8 cellular contexts compared by ENCODE assay signal in the genomic region with DNA sequence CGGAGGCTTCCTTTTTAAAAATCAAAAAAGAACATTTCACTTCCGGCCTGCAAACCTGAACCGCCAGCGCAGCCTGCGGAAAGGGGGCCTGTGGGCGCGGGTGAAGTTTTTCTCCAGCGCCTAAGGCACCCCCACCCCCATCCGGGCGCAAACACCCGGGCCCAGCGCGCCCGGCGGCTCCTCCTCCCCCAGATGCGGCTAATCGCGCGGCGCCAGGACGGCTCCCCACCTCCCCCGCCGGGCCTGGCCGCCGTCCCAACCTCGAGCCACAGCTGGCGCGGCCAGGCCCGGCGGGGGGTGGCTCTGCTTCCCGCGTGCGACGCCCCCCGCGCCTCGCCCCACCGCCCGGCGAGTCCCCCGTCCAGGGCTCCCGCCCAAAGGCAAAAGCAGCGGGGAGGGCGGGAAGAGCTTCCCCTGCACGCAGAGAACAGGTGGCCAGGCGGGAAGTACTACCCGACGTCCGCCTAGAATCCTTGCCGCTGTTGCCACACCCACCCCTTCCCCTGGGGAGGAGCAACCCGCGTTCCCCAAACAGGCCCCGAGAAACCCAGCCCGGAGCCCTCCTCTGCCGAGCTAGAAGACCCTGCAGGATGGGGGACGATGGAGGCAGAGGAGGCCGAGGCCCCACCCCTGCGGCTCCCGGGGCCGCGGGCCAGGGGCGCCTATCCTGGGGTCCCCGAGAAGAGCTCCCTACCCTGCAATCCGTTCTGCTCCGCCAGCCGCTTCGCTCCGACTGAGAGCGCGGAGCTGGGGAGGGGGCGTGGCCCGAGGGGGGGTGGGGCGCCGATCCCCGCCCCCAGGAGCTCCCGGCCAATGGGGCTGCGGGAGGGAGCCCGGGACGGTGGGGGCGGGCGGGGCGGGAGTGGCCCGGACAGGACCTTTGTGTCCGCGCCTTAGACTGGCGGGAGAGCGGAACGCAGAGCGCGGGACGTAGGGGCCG. TPM values are rescaled to one million over a fixed set of nuclear protein-coding genes. Genes with fewer than 3 reads are reported as not detected.
DNase-seq lines count a peak whose midpoint lies in the region; ATAC-seq and TF ChIP-seq lines count a peak whose summit lies in the region.

A gene (minus strand): TSS at position 735 of the 940 bp plus-strand sequence. CDS start 9,678 bp downstream, outside the sequence.

- H3K4me1 Mint-ChIP-seq in CD4-positive, CD25-positive, alpha-beta regulatory T cell, result peaks cover 0 to 59% (median 37%) of the 10 kb centered on the region in 4 donors
- H3K4me1 Mint-ChIP-seq in activated CD8-positive, alpha-beta T cell treated with anti-CD3 and anti-CD28 coated beads for 36 hours (ENCODE audit: low read depth), result peaks cover 46% of the 10 kb centered on the region

- peaks cover 43% of the 10 kb centered on the region for H3K4me1 ChIP-seq in CD4-positive, CD25-positive, alpha-beta regulatory T cell (ENCODE audit: control insufficient read depth, insufficient read depth, low read length, poor library complexity, severe bottlenecking)
- peaks cover 0 to 22% of the 10 kb centered on the region in 2 donors for H3K4me1 ChIP-seq in lung (ENCODE audit: control insufficient read depth in 2 of 2, insufficient read depth in 2 of 2, low read length in 2 of 2)

- peak within 1 kb of the TSS; percentile 95 to 97 (median 96) for H3K4me3 Mint-ChIP-seq in CD4-positive, CD25-positive, alpha-beta regulatory T cell
- H3K4me3 Mint-ChIP-seq in activated CD8-positive, alpha-beta T cell treated with anti-CD3 and anti-CD28 coated beads for 36 hours, result peak within 1 kb of the TSS; percentile 93

- no peaks in the 10 kb centered on the region for H3K9me3 Mint-ChIP-seq in CD4-positive, CD25-positive, alpha-beta regulatory T cell
- H3K9me3 Mint-ChIP-seq in activated CD8-positive, alpha-beta T cell treated with anti-CD3 and anti-CD28 coated beads for 36 hours, result no peaks in the 10 kb centered on the region

- no peak for TF ChIP-seq CTCF in activated CD8-positive, alpha-beta T cell treated with anti-CD3 and anti-CD28 coated beads for 36 hours (IDR thresholded peaks at IDR 0.05)
- no peak for TF ChIP-seq CTCF in lung (IDR thresholded peaks at IDR 0.05; ENCODE audit: control extremely low read depth, extremely low read depth)

- peak within 1 kb of the TSS; percentile 87 to 98 (median 91) for H3K27ac Mint-ChIP-seq in CD4-positive, CD25-positive, alpha-beta regulatory T cell
- peak within 1 kb of the TSS; percentile 94 for H3K27ac Mint-ChIP-seq in activated CD8-positive, alpha-beta T cell treated with anti-CD3 and anti-CD28 coated beads for 36 hours

- peak within 1 kb of the TSS; percentile 86 for H3K4me3 ChIP-seq in CD4-positive, CD25-positive, alpha-beta regulatory T cell (ENCODE audit: low read depth, low read length)
- H3K4me3 ChIP-seq in lung, result peak within 1 kb of the TSS; percentile 66

- H3K36me3 ChIP-seq in CD4-positive, CD25-positive, alpha-beta regulatory T cell (ENCODE audit: control insufficient read depth, insufficient read depth, low read length), result no peaks in the 10 kb centered on the region
- no peaks in the 10 kb centered on the region for H3K36me3 ChIP-seq in lung (ENCODE audit: control insufficient read depth in 2 of 2, insufficient read depth in 2 of 2, low read length in 2 of 2)

- H3K9me3 ChIP-seq in CD4-positive, CD25-positive, alpha-beta regulatory T cell (ENCODE audit: control insufficient read depth in 2 of 2, low read length in 2 of 2), result no peaks in the 10 kb centered on the region
- H3K9me3 ChIP-seq in lung (ENCODE audit: control insufficient read depth in 2 of 2, insufficient read depth in 1 of 2, low read length in 1 of 2), result no peaks in the 10 kb centered on the region

- 1% methylated on average over 60 to 92 of the region's 92 CpGs for WGBS in lung, 2 donors

- intact Hi-C loops in activated CD8-positive, alpha-beta T cell treated with anti-CD3 and anti-CD28 coated beads for 36 hours (cut with micrococcal nuclease), result no loop called here

- POLR2A ChIA-PET in activated CD8-positive, alpha-beta T cell treated with anti-CD3 and anti-CD28 coated beads for 36 hours (lab: Charles Lee), result interaction anchor here (0.6 to 9.2 kb wide), 22 partner anchors 9 to 259 kb away, joined by 3 to 99 read pairs (median 4); a partner anchor contains a TSS

- CTCF ChIA-PET in activated CD8-positive, alpha-beta T cell treated with anti-CD3 and anti-CD28 coated beads for 36 hours (lab: Charles Lee), result interaction anchor here (0.8 to 5.0 kb wide), 6 partner anchors 11 to 301 kb away, joined by 3 to 54 read pairs (median 6); a partner anchor contains a TSS

- peak within 1 kb of the TSS; percentile 72 for H3K27ac ChIP-seq in CD4-positive, CD25-positive, alpha-beta regulatory T cell (ENCODE audit: insufficient read depth, low read length, poor library complexity, severe bottlenecking)
- peak within 1 kb of the TSS; percentile 60 to 87 for H3K27ac ChIP-seq in lung (ENCODE audit: low read depth in 1 of 2, low read length in 1 of 2)

- peak; percentile 75 to 94 (median 75) for DNase-seq in CD4-positive, CD25-positive, alpha-beta regulatory T cell
- DNase-seq in HK-2 (ENCODE audit: unreplicated experiment) (peak; percentile 83), NCI-H82 treated with DMSO at 0.1 percent for 48 hours (lab: John Stamatoyannopoulos, UW; ENCODE audit: unreplicated experiment) (peak; percentile 88), ecto neural progenitor cell (ENCODE audit: low spot score) (peak; percentile 94), lung (ENCODE audit: low spot score) (peak; percentile 87)
- peak; percentile 87 for DNase-seq in activated CD8-positive, alpha-beta T cell treated with anti-CD3 and anti-CD28 coated beads for 36 hours
- peak; percentile 68 to 86 (median 76) for DNase-seq in stimulated activated CD4-positive, alpha-beta T cell treated with anti-CD3 and anti-CD28 coated beads, TNF-alpha, amount 100 ng/mL, for 48 hours (ENCODE audit: low read depth in 3 of 3)

- no peaks in the 10 kb centered on the region for H3K27me3 ChIP-seq in CD4-positive, CD25-positive, alpha-beta regulatory T cell (ENCODE audit: control insufficient read depth, insufficient read depth, low read length)
- H3K27me3 ChIP-seq in lung (ENCODE audit: control insufficient read depth, insufficient read depth), result no peaks in the 10 kb centered on the region

- no peaks in the 10 kb centered on the region for H3K27me3 Mint-ChIP-seq in CD4-positive, CD25-positive, alpha-beta regulatory T cell
- H3K27me3 Mint-ChIP-seq in activated CD8-positive, alpha-beta T cell treated with anti-CD3 and anti-CD28 coated beads for 36 hours, result no peaks in the 10 kb centered on the region

- peak; percentile 75 for ATAC-seq in CD4-positive, CD25-positive, alpha-beta regulatory T cell (ENCODE audit: low read depth in 2 of 2)
- peak; percentile 67 for ATAC-seq in GM19452 (IDR thresholded peaks at IDR 0.05; ENCODE audit: unreplicated experiment)
- ATAC-seq in activated CD8-positive, alpha-beta T cell treated with anti-CD3 and anti-CD28 coated beads for 36 hours, result peak; percentile 79
- peak; percentile 94 for ATAC-seq in lung (ENCODE audit: insufficient read depth, low FRiP score)

- peaks cover 3% of the 10 kb centered on the region for H3K36me3 Mint-ChIP-seq in CD4-positive, CD25-positive, alpha-beta regulatory T cell
- H3K36me3 Mint-ChIP-seq in activated CD8-positive, alpha-beta T cell treated with anti-CD3 and anti-CD28 coated beads for 36 hours (ENCODE audit: low read depth), result peaks cover 18% of the 10 kb centered on the region

RNA-seq across cellular contexts. Expression of the gene that starts here (rescaled TPM):
- total RNA-seq in CD4-positive, CD25-positive, alpha-beta regulatory T cell, result 55.3 TPM
- 10 to 100 TPM; 72.4 to 94.8 (median 76.9) TPM for polyA plus RNA-seq in CD4-positive, CD25-positive, alpha-beta regulatory T cell
- total RNA-seq in activated CD8-positive, alpha-beta T cell treated with anti-CD3 and anti-CD28 coated beads for 36 hours, result 10 to 100 TPM; 63.9 to 72.6 TPM
- total RNA-seq in lung, result 10 to 100 TPM; 68.4 to 90.4 TPM
- polyA plus RNA-seq in lung, result 100 to 1,000 TPM; 115 to 148 TPM

Comparison
In these comparisons a context has a peak if more than half of its experiments do, and no peak if none do; other contexts are left out.
1. Peak in every context shown above with its lines: DNase-seq, ATAC-seq, H3K4me3 ChIP-seq and H3K27ac ChIP-seq.